In genomic region chr9:94656190-94656589, GRCh38 we compare ENCODE assay signal across 9 cellular contexts. TPM values are rescaled to one million over a fixed set of nuclear protein-coding genes. Genes with fewer than 3 reads are reported as not detected.
DNase-seq lines count a peak whose midpoint lies in the region; ATAC-seq and TF ChIP-seq lines count a peak whose summit lies in the region.
"Had no signal": no experiment of that assay in that cellular context is flagged by ENCODE, and none has a peak within 500 bp of the region (broad histone marks: within the 10 kb centered on the region; RNA-seq: fewer than 3 reads in every experiment).

No MANE protein-coding gene starts in this region.

- no peak overlapping the region for H3K27ac ChIP-seq in Karpas-422 (ENCODE audit: low read length)
- H3K27ac ChIP-seq in ovary = no peak overlapping the region

- no peaks in the 10 kb centered on the region for H4K20me1 ChIP-seq in Karpas-422 (ENCODE audit: insufficient read depth, low read depth, low read length)

- H3K9me2 ChIP-seq in Karpas-422 (replicated peaks; ENCODE audit: insufficient read depth, low read length) = no peaks in the 10 kb centered on the region

- intact Hi-C loops in mucosa of descending colon (cut with DNase I, micrococcal nuclease) (no loop called here), ovary (cut with DNase I) (no loop called here)

- peak overlapping the region; percentile 73 for H2AFZ ChIP-seq in Karpas-422 (ENCODE audit: low read length)

- no peaks in the 10 kb centered on the region for H3K27me3 ChIP-seq in Karpas-422 (ENCODE audit: low read length)
- no peaks in the 10 kb centered on the region for H3K27me3 ChIP-seq in ovary

- 1 to 8% (median 6%) methylated on average over 6 of the region's 6 CpGs for WGBS in ovary, 3 donors

- H3K9me3 ChIP-seq in Karpas-422 (ENCODE audit: low read length) = no peaks in the 10 kb centered on the region
- no peaks in the 10 kb centered on the region for H3K9me3 ChIP-seq in mucosa of descending colon
- no peaks in the 10 kb centered on the region for H3K9me3 ChIP-seq in ovary

- TF ChIP-seq POLR2A in ovary (IDR thresholded peaks at IDR 0.05) = no peak

- H3K79me2 ChIP-seq in Karpas-422 (ENCODE audit: low read length) = no peaks in the 10 kb centered on the region

- ATAC-seq in GM21528 (IDR thresholded peaks at IDR 0.05; ENCODE audit: low FRiP score, unreplicated experiment) (peak; percentile 93), mucosa of descending colon (peak; percentile 78)

- H3K36me3 ChIP-seq in Karpas-422 (ENCODE audit: insufficient read depth, low read length) = no peaks in the 10 kb centered on the region
- H3K36me3 ChIP-seq in mucosa of descending colon (ENCODE audit: low read depth) = no peaks in the 10 kb centered on the region
- H3K36me3 ChIP-seq in ovary = no peaks in the 10 kb centered on the region

- H3K4me1 ChIP-seq in Karpas-422 (ENCODE audit: low read length) = peaks cover 15% of the 10 kb centered on the region
- H3K4me1 ChIP-seq in mucosa of descending colon (ENCODE audit: low read depth) = no peaks in the 10 kb centered on the region
- H3K4me1 ChIP-seq in ovary (ENCODE audit: insufficient read depth) = no peaks in the 10 kb centered on the region

- peak overlapping the region; percentile 71 for H3K4me2 ChIP-seq in Karpas-422 (ENCODE audit: low read depth, low read length, poor library complexity, severe bottlenecking)

- DNase-seq in GM13976 (ENCODE audit: low spot score) (peak; percentile 76), Karpas-422 (peak; percentile 85), mucosa of descending colon (peak in 1 of 3 donors; percentile 49), ovary (no peak), NCI-H446 treated with DMSO at 0.1 percent for 48 hours (lab: John Stamatoyannopoulos, UW) (no peak), DMS79 (lab: John Stamatoyannopoulos, UW) (no peak)
- DNase-seq in activated naive CD4-positive, alpha-beta T cell treated with anti-CD3 and anti-CD28 coated beads, Interleukin-2, amount 50 U/mL, for 16 hours = peak; percentile 48

- H3K4me3 ChIP-seq in Karpas-422 (ENCODE audit: low read length) (peak overlapping the region; percentile 58), mucosa of descending colon (no peak overlapping the region), ovary (no peak overlapping the region)

- in situ Hi-C loops in GM13976 (cut with MboI; ENCODE audit: low sequenced_read_pairs, unreplicated experiment) = no loop called here

- TF ChIP-seq EP300 in ovary (IDR thresholded peaks at IDR 0.05) = no peak

- TF ChIP-seq CTCF in GM13976 (IDR thresholded peaks at IDR 0.05; ENCODE audit: borderline replicate concordance, control extremely low read depth, extremely low read depth, insufficient read depth, missing control alignments) (no peak), mucosa of descending colon (IDR thresholded peaks at IDR 0.05) (no peak), ovary (IDR thresholded peaks at IDR 0.05) (no peak)

- peak overlapping the region; percentile 60 for H3K9ac ChIP-seq in Karpas-422 (ENCODE audit: low read length)

RNA-seq across cellular contexts. Expression of gene FBP1, which starts 16.9 kb away (rescaled TPM):
- total RNA-seq in Karpas-422 (2014; rRNA removed; shearing (Covaris generic); ENCODE audit: low replicate concordance) = not detected in 2 replicates
- total RNA-seq in mucosa of descending colon (10 to 100 TPM; 17.6 to 52.4 (median 48.6) TPM), ovary (1 to 10 TPM in 5 of 7 donors, under 1 TPM in 2; 0.30 to 4.6 (median 2.9) TPM)
- 10 to 100 TPM in 1 of 2 donors, 1 to 10 TPM in 1; 1.2 to 16.9 TPM for polyA plus RNA-seq in ovary
- total RNA-seq: LHCN-M2 had no signal

Comparison
In these comparisons a context has a peak if more than half of its experiments do, and no peak if none do; other contexts are left out.
1. DNase-seq: peak in GM13976 (single experiment), Karpas-422 (single experiment) and activated naive CD4-positive, alpha-beta T cell treated with anti-CD3 and anti-CD28 coated beads, Interleukin-2, amount 50 U/mL, for 16 hours (single experiment); none in ovary (0 of 5), NCI-H446 treated with DMSO at 0.1 percent for 48 hours (single experiment) and DMS79 (single experiment).